ENCODE assay signal across 24 cellular contexts in the genomic region with DNA sequence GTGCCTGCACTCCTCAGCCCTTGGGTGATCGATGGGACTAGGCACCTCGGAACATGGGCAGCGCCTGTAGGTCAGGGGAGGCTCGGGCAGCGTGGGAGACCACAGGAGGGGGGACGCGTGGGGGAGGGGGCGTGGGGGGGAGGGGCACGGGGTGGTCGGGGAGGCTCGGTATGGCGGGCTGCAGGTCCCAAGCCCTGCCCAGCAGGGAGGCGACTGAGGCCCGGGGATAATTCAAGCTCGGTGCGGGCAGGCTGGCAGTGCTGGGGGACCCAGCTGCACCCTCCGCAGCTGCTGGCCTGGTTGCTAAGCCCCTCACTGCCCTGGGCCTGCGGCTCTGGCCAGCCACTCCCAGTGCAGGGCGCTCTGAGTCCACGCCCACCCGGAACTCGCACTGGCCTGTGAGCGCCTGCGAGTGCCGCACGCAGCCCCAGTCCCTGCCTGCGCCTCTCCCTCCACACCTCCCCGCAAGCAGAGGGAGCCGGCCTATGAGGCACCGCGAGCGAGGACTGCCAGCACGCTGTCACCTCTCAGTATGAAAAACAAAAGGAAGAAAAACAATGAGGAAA.
"Had no signal": no experiment of that assay in that cellular context is flagged by ENCODE, and none has a peak within 500 bp of the region (broad histone marks: within the 10 kb centered on the region; RNA-seq: fewer than 3 reads in every experiment).

No MANE protein-coding gene starts in this region.

- H3K4me1 Mint-ChIP-seq: activated CD4-positive, alpha-beta T cell treated with anti-CD3 and anti-CD28 coated beads for 36 hours; activated T-helper 17 cell treated with anti-CD3 and anti-CD28 coated beads, Interleukin-2, amount 50 U/mL, for 72 hours; central memory CD8-positive, alpha-beta T cell had no signal

- ATAC-seq: activated CD4-positive, alpha-beta T cell treated with anti-CD3 and anti-CD28 coated beads for 36 hours; activated CD8-positive, alpha-beta T cell treated with anti-CD3 and anti-CD28 coated beads for 36 hours; activated T-cell treated with anti-CD3 and anti-CD28 coated beads, Interleukin-2, amount 50 U/mL, for 4 hours; activated T-helper 17 cell treated with anti-CD3 and anti-CD28 coated beads, Interleukin-2, amount 50 U/mL, for 72 hours; esophagus mucosa had no signal

- H3K27ac Mint-ChIP-seq: activated CD4-positive, alpha-beta T cell treated with anti-CD3 and anti-CD28 coated beads for 36 hours; activated CD8-positive, alpha-beta T cell treated with anti-CD3 and anti-CD28 coated beads for 36 hours; activated naive CD8-positive, alpha-beta T cell; activated T-helper 17 cell treated with anti-CD3 and anti-CD28 coated beads, Interleukin-2, amount 50 U/mL, for 72 hours had no signal

- H3K27ac ChIP-seq: brain microvascular endothelial cell had no signal

- H3K4me3 Mint-ChIP-seq: activated CD4-positive, alpha-beta T cell treated with anti-CD3 and anti-CD28 coated beads for 36 hours; activated CD8-positive, alpha-beta T cell treated with anti-CD3 and anti-CD28 coated beads for 36 hours; activated naive CD8-positive, alpha-beta T cell; activated T-cell treated with anti-CD3 and anti-CD28 coated beads, Interleukin-2, amount 50 U/mL, for 4 hours; activated T-helper 17 cell treated with anti-CD3 and anti-CD28 coated beads, Interleukin-2, amount 50 U/mL, for 72 hours; central memory CD8-positive, alpha-beta T cell had no signal

- H3K36me3 Mint-ChIP-seq: activated naive CD8-positive, alpha-beta T cell had no signal

- H3K27me3 Mint-ChIP-seq: activated CD4-positive, alpha-beta T cell treated with anti-CD3 and anti-CD28 coated beads for 36 hours; activated CD8-positive, alpha-beta T cell treated with anti-CD3 and anti-CD28 coated beads for 36 hours; activated naive CD8-positive, alpha-beta T cell; activated T-helper 17 cell treated with anti-CD3 and anti-CD28 coated beads, Interleukin-2, amount 50 U/mL, for 72 hours; central memory CD8-positive, alpha-beta T cell had no signal

- H3K27me3 ChIP-seq: brain microvascular endothelial cell had no signal

- DNase-seq: activated CD4-positive, alpha-beta T cell treated with anti-CD3 and anti-CD28 coated beads for 36 hours; activated CD4-positive, alpha-beta T cell treated with anti-CD3 and anti-CD28 coated beads, Interleukin-2, amount 50 U/mL, for 1 hour; activated CD4-positive, alpha-beta T cell treated with anti-CD3 and anti-CD28 coated beads, Interleukin-2, amount 50 U/mL, for 48 hours; activated CD4-positive, CD25-positive, alpha-beta regulatory T cell; activated CD4-positive, CD25-positive, alpha-beta regulatory T cell treated with anti-CD3 and anti-CD28 coated beads, Interleukin-2, amount 50 U/mL, for 72 hours; activated CD8-positive, alpha-beta memory T cell treated with anti-CD3 and anti-CD28 coated beads for 24 hours; activated CD8-positive, alpha-beta T cell treated with anti-CD3 and anti-CD28 coated beads for 36 hours; activated effector memory CD4-positive, alpha-beta T cell treated with Interleukin-2 at 50 U/mL for 16 hours; activated gamma-delta T cell treated with Interleukin-2 at 50 U/mL for 16 hours; activated naive CD4-positive, alpha-beta T cell treated with anti-CD3 and anti-CD28 coated beads, Interleukin-2, amount 50 U/mL, for 16 hours; activated naive CD4-positive, alpha-beta T cell treated with Interleukin-2 at 50 U/mL for 16 hours; activated T-cell treated with anti-CD3 and anti-CD28 coated beads, Interleukin-2, amount 50 U/mL, for 4 hours; amniotic stem cell; brain microvascular endothelial cell; cortex of kidney; dermis blood vessel endothelial cell; effector CD4-positive, alpha-beta T cell; foreskin fibroblast; head of caudate nucleus; T-helper 2 cell had no signal

- H3K36me3 ChIP-seq: brain microvascular endothelial cell had no signal
